ENCODE assay signal across 8 cellular contexts in genomic region chr4:165872443-165873297, GRCh38. TPM values are rescaled to one million over a fixed set of nuclear protein-coding genes. Genes with fewer than 3 reads are reported as not detected.
DNase-seq lines count a peak whose midpoint lies in the region; ATAC-seq and TF ChIP-seq lines count a peak whose summit lies in the region.

TSS of gene TLL1 (plus strand) at chr4:165873237. CDS start at chr4:165873905, 668 bp downstream.

- no peak for TF ChIP-seq CTCF in brain (conservative IDR thresholded peaks at IDR 0.05)

- no peaks in the 10 kb centered on the region for H3K4me1 ChIP-seq in thymus (ENCODE audit: control insufficient read depth, insufficient read depth, low read length)

- peak within 1 kb of the TSS; percentile 15 for H3K4me3 ChIP-seq in thymus (ENCODE audit: low read length)

- H3K27ac Mint-ChIP-seq in brain, result peak within 1 kb of the TSS; percentile 37 to 76 (median 74)

- WGBS in thymus, result 6% methylated on average over 25 of the region's 25 CpGs

- no peaks in the 10 kb centered on the region for H3K9me3 ChIP-seq in thymus (ENCODE audit: control insufficient read depth)

- peaks cover 29% of the 10 kb centered on the region for H3K27me3 ChIP-seq in thymus (ENCODE audit: control insufficient read depth, insufficient read depth)

- ATAC-seq in Right ventricle myocardium superior (ENCODE audit: poor library complexity) (peak; percentile 42), Right ventricle myocardium inferior (no peak), HG02852 (IDR thresholded peaks at IDR 0.05; ENCODE audit: unreplicated experiment) (no peak)

- H3K9me3 Mint-ChIP-seq in brain, result peaks cover 0 to 8% (median 0%) of the 10 kb centered on the region in 5 experiments

- H3K27me3 Mint-ChIP-seq in brain, result peaks cover 77% of the 10 kb centered on the region

- H3K4me3 Mint-ChIP-seq in brain, result peak within 1 kb of the TSS; percentile 88 to 92 (median 92)

- intact Hi-C loops in Right ventricle myocardium superior (cut with DNase I) (no loop called here), Right ventricle myocardium inferior (cut with DNase I) (loop anchor here (10.0 kb wide), 1 partner anchor 248 kb away; no protein-coding TSS in a partner anchor)

- no peak for DNase-seq in Right ventricle myocardium superior
- no peak for DNase-seq in Right ventricle myocardium inferior (ENCODE audit: missing footprints)
- DNase-seq in left kidney (ENCODE audit: low read depth, low spot score), result peak; percentile 72
- DNase-seq in SIG-M5 treated with dmso at 0.1 percent for 504 hours (lab: John Stamatoyannopoulos, UW; ENCODE audit: unreplicated experiment), result no peak
- no peak for DNase-seq in KG1 (lab: John Stamatoyannopoulos, UW)

- H3K36me3 Mint-ChIP-seq in brain, result no peaks in the 10 kb centered on the region

- no peaks in the 10 kb centered on the region for H3K36me3 ChIP-seq in thymus (ENCODE audit: control insufficient read depth, insufficient read depth)

- H3K4me1 Mint-ChIP-seq in brain, result peaks cover 27% of the 10 kb centered on the region

- no peak within 1 kb of the TSS for H3K27ac ChIP-seq in thymus (ENCODE audit: low read depth)

RNA-seq across cellular contexts. Expression of gene TLL1, which starts in this region (rescaled TPM):
- total RNA-seq in Right ventricle myocardium superior (0.35 TPM), Right ventricle myocardium inferior (0.54 TPM)
- polyA plus RNA-seq in brain (ENCODE audit: insufficient read depth, low read depth, low replicate concordance) (0.29 TPM), thymus (0.59 TPM)

Comparison
In these comparisons a context has a peak if more than half of its experiments do, and no peak if none do; other contexts are left out.
1. Peak in ATAC-seq in Right ventricle myocardium superior; RNA of the gene not detected or under 1 TPM.